Comparison of ENCODE assay signal across 10 cellular contexts in genomic region chr5:74232281-74232680, GRCh38.
DNase-seq lines count a peak whose midpoint lies in the region; ATAC-seq and TF ChIP-seq lines count a peak whose summit lies in the region.
"Had no signal": no experiment of that assay in that cellular context is flagged by ENCODE, and none has a peak within 500 bp of the region (broad histone marks: within the 10 kb centered on the region; RNA-seq: fewer than 3 reads in every experiment).

No MANE protein-coding gene starts in this region.

- CTCF ChIA-PET in SK-N-SH (lab: Yijun Ruan, JAX) (no interaction called here), GM10248 (lab: Yijun Ruan, JAX) (no interaction called here)

- peak; percentile 87 to 92 for ATAC-seq in activated naive CD4-positive, alpha-beta T cell treated with anti-CD3 and anti-CD28 coated beads, Interleukin-2, amount 50 U/mL, for 72 hours
- ATAC-seq in Right ventricle myocardium superior (ENCODE audit: poor library complexity) = no peak

- no peaks in the 10 kb centered on the region for H3K27me3 ChIP-seq in SK-N-SH (ENCODE audit: insufficient read depth)

- peak overlapping the region in 1 of 2 experiments; percentile 79; a peak in 2 of 4 replicates for H3K27ac ChIP-seq in SK-N-SH (ENCODE audit: low read depth in 2 of 2, low read length in 1 of 2)

- TF ChIP-seq RAD21 in SK-N-SH (IDR thresholded peaks at IDR 0.05; ENCODE audit: low read length) = no peak

- no peaks in the 10 kb centered on the region for H3K79me2 ChIP-seq in SK-N-SH (ENCODE audit: insufficient read depth)

- peaks cover 4 to 6% of the 10 kb centered on the region in 2 donors for H3K9me3 Mint-ChIP-seq in activated naive CD4-positive, alpha-beta T cell treated with anti-CD3 and anti-CD28 coated beads, Interleukin-2, amount 50 U/mL, for 72 hours

- H3K4me3 ChIP-seq in SK-N-SH (ENCODE audit: low read depth in 2 of 2, low read length in 1 of 2) (no peak overlapping the region), foreskin fibroblast (ENCODE audit: low read depth in 1 of 2, low read length in 2 of 2) (no peak overlapping the region)

- peak in 1 of 2 donors; percentile 7 for DNase-seq in activated naive CD4-positive, alpha-beta T cell treated with anti-CD3 and anti-CD28 coated beads, Interleukin-2, amount 50 U/mL, for 72 hours (ENCODE audit: low spot score in 2 of 2)
- DNase-seq in activated naive CD4-positive, alpha-beta T cell (lab: John Stamatoyannopoulos, UW) = no peak
- DNase-seq in SK-N-SH (no peak), foreskin fibroblast (peak; percentile 86 to 89), stromal cell of bone marrow (ENCODE audit: low read depth) (peak; percentile 73), Right ventricle myocardium superior (no peak), GM10248 (ENCODE audit: extremely low spot score) (no peak)
- DNase-seq in stimulated activated naive CD4-positive, alpha-beta T cell treated with Interleukin-2 at 50 U/mL for 16 hours (lab: John Stamatoyannopoulos, UW) = no peak
- DNase-seq: substantia nigra had no signal

- no peaks in the 10 kb centered on the region for H4K20me1 ChIP-seq in SK-N-SH (ENCODE audit: insufficient read depth)

- 90% methylated on average over 2 of the region's 2 CpGs for WGBS in SK-N-SH (ENCODE audit: low lambda C conversion rate)

- POLR2A ChIA-PET in SK-N-SH (lab: Yijun Ruan, JAX) (no interaction called here), GM10248 (lab: Yijun Ruan, JAX) (no interaction called here)

- peaks cover 0 to 16% of the 10 kb centered on the region in 2 experiments; a peak in 2 of 4 replicates for H3K4me1 ChIP-seq in SK-N-SH (ENCODE audit: control insufficient read depth in 1 of 2, insufficient read depth in 2 of 2, low read depth in 1 of 2, low read length in 1 of 2)

- no peaks in the 10 kb centered on the region for H3K9me3 ChIP-seq in SK-N-SH

- H3K36me3 ChIP-seq in SK-N-SH (replicated peaks in 1 of 2; ENCODE audit: control insufficient read depth in 1 of 2, insufficient read depth in 2 of 2, low read length in 1 of 2) = no peaks in the 10 kb centered on the region

- no peaks in the 10 kb centered on the region for H3K9me2 ChIP-seq in SK-N-SH

- H3F3A ChIP-seq in SK-N-SH (replicated peaks; ENCODE audit: insufficient read depth) = peaks cover 14% of the 10 kb centered on the region

- H3K27ac Mint-ChIP-seq in activated naive CD4-positive, alpha-beta T cell treated with anti-CD3 and anti-CD28 coated beads, Interleukin-2, amount 50 U/mL, for 72 hours = no peak overlapping the region
- H3K27ac Mint-ChIP-seq: B cell had no signal

- intact Hi-C loops in Right ventricle myocardium superior (cut with DNase I) = no loop called here

- H2AFZ ChIP-seq in SK-N-SH (ENCODE audit: low read depth) = no peak overlapping the region

- no peaks in the 10 kb centered on the region for H3K36me3 Mint-ChIP-seq in activated naive CD4-positive, alpha-beta T cell treated with anti-CD3 and anti-CD28 coated beads, Interleukin-2, amount 50 U/mL, for 72 hours

- TF ChIP-seq EP300 in SK-N-SH (IDR thresholded peaks at IDR 0.05; ENCODE audit: borderline replicate concordance in 1 of 2, low read depth in 1 of 2, low read length in 1 of 2) = no peak

- TF ChIP-seq CTCF in SK-N-SH (IDR thresholded peaks at IDR 0.05) (no peak), foreskin fibroblast (IDR thresholded peaks at IDR 0.05; ENCODE audit: low read depth, low read length) (no peak), GM10248 (IDR thresholded peaks at IDR 0.05; ENCODE audit: control extremely low read depth, extremely low read depth, low read depth, missing control alignments) (no peak)

- no peak overlapping the region for H3K9ac ChIP-seq in SK-N-SH

- H3K4me2 ChIP-seq in SK-N-SH = peak overlapping the region; percentile 12; the same call in 1 of the 2 replicates

TF ChIP-seq in SK-N-SH, 30 proteins besides CTCF, POLR2A, EP300 and RAD21 (continues in another document):
- no peak for TF ChIP-seq EZH2phosphoT487 (IDR thresholded peaks at IDR 0.05; ENCODE audit: borderline replicate concordance, low read depth)
- no peak for TF ChIP-seq GATA2 (CRISPR knock-in tag; IDR thresholded peaks at IDR 0.05)
- TF ChIP-seq ZBTB33 (IDR thresholded peaks at IDR 0.05; ENCODE audit: borderline replicate concordance, low read depth) = no peak
- TF ChIP-seq NRF1 (IDR thresholded peaks at IDR 0.05; ENCODE audit: low read depth, low read length) = no peak
- 0 out of 2 replicates have a peak, but pooled peaks have one; percentile 25 for TF ChIP-seq JUND (IDR thresholded peaks at IDR 0.05)
- no peak for TF ChIP-seq TAF1 (IDR thresholded peaks at IDR 0.05; ENCODE audit: borderline replicate concordance, low read depth, low read length)
- TF ChIP-seq FOXM1 (IDR thresholded peaks at IDR 0.05; ENCODE audit: low read depth) = no peak
- TF ChIP-seq REST (IDR thresholded peaks at IDR 0.05; ENCODE audit: low read depth, low read length) = no peak
- TF ChIP-seq SMC3 (IDR thresholded peaks at IDR 0.05; ENCODE audit: low read depth, low read length) = no peak
- no peak for TF ChIP-seq POLR2AphosphoS5 (IDR thresholded peaks at IDR 0.05; ENCODE audit: low read depth, low read length)
- no peak for TF ChIP-seq USF2 (IDR thresholded peaks at IDR 0.05; ENCODE audit: borderline replicate concordance, low read depth, low read length)
- no peak for TF ChIP-seq MXI1 (IDR thresholded peaks at IDR 0.05; ENCODE audit: low read depth, low read length)
- TF ChIP-seq FOXJ3 (CRISPR knock-in tag; IDR thresholded peaks at IDR 0.05) = no peak
- TF ChIP-seq RCOR1 (IDR thresholded peaks at IDR 0.05; ENCODE audit: low read length) = no peak
- TF ChIP-seq MAX (IDR thresholded peaks at IDR 0.05; ENCODE audit: low read depth) = no peak
- TF ChIP-seq RFX5 (IDR thresholded peaks at IDR 0.05; ENCODE audit: low read length) = no peak
- no peak for TF ChIP-seq SIN3A (IDR thresholded peaks at IDR 0.05; ENCODE audit: borderline replicate concordance, low read depth, low read length)
- TF ChIP-seq YY1 (IDR thresholded peaks at IDR 0.05; ENCODE audit: low read depth) = no peak
- TF ChIP-seq TEAD4 (IDR thresholded peaks at IDR 0.05; ENCODE audit: borderline replicate concordance, insufficient read depth) = no peak
- peak; percentile 42; the same call in 1 of the 2 replicates for TF ChIP-seq FOSL2 (IDR thresholded peaks at IDR 0.05; ENCODE audit: borderline replicate concordance, low read depth)

Comparison
In these comparisons a context has a peak if more than half of its experiments do, and no peak if none do; other contexts are left out.
1. DNase-seq: peak in foreskin fibroblast (2 of 2) and stromal cell of bone marrow (single experiment); none in activated naive CD4-positive, alpha-beta T cell (0 of 4), SK-N-SH (single experiment), Right ventricle myocardium superior (single experiment), GM10248 (single experiment) and stimulated activated naive CD4-positive, alpha-beta T cell treated with Interleukin-2 at 50 U/mL for 16 hours (single experiment).